8 cellular contexts compared by ENCODE assay signal in the genomic region with DNA sequence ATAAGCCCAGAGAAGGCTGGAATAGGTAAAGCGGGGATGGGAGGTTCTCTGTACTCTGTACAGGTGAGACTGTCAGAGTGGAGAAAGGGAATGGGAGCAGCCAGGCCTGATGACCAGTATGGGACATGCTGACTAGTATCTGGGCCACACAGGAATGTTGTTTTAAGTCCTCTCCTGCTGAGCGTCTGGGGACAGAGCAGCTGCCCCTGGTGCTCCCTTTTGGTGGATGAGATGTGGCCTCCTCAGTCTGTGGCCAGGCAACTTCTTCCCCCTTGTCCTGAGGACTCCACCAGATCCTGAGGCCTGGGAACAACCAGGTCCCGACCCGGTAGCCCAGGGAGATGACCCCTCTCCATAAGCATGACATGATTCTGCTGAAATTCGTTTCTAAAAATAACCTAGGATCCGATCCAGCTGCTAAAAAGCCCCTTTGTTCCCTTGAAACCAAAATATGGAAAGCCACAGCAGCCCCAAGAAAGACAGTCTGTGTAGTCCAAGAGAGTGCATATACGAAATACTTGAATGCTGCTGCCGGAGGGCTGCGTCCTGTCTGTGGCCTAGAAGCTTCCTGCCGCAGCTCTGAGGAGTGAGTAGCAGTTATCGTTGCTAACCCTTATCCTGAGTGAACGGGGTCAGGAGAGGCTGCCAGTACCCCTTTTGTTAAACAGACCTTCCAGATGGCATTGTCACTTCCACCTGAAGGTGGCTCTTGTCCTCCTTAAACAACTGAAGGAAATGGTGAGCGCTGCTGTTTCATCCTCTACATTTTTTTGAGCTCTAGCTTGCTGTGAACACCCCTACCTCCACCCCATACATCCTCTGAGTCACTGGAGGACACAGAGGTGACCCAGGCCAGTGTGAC. TPM values are rescaled to one million over a fixed set of nuclear protein-coding genes. Genes with fewer than 3 reads are reported as not detected.
DNase-seq lines count a peak whose midpoint lies in the region; ATAC-seq and TF ChIP-seq lines count a peak whose summit lies in the region.

No MANE protein-coding gene starts in this region.

- peak overlapping the region; percentile 56 for H3K4me3 Mint-ChIP-seq in activated CD4-positive, alpha-beta T cell treated with anti-CD3 and anti-CD28 coated beads for 36 hours
- H3K4me3 Mint-ChIP-seq in memory B cell: peak overlapping the region; percentile 3

- peaks cover 2% of the 10 kb centered on the region for H3K36me3 Mint-ChIP-seq in activated CD4-positive, alpha-beta T cell treated with anti-CD3 and anti-CD28 coated beads for 36 hours (ENCODE audit: low read depth)
- H3K36me3 Mint-ChIP-seq in memory B cell: peaks cover 5% of the 10 kb centered on the region

- no peak overlapping the region for H3K4me3 ChIP-seq in LNCaP clone FGC (ENCODE audit: low read depth, low read length)
- peak overlapping the region; percentile 19 for H3K4me3 ChIP-seq in coronary artery

- POLR2A ChIA-PET in activated CD4-positive, alpha-beta T cell treated with anti-CD3 and anti-CD28 coated beads for 36 hours (lab: Charles Lee): interaction anchor here (0.6 to 1.6 kb wide), 8 partner anchors 9 to 133 kb away, joined by 4 to 12 read pairs (median 7); partner anchors contain the start of gene ATP2B4

- no peaks in the 10 kb centered on the region for H3K27me3 Mint-ChIP-seq in activated CD4-positive, alpha-beta T cell treated with anti-CD3 and anti-CD28 coated beads for 36 hours
- H3K27me3 Mint-ChIP-seq in memory B cell: no peaks in the 10 kb centered on the region

- CTCF ChIA-PET in activated CD4-positive, alpha-beta T cell treated with anti-CD3 and anti-CD28 coated beads for 36 hours (lab: Charles Lee): interaction anchor here (0.6 to 6.4 kb wide), 23 partner anchors 8 to 659 kb away, joined by 3 to 39 read pairs (median 4); partner anchors contain the start of gene ATP2B4

- H3K4me1 Mint-ChIP-seq in activated CD4-positive, alpha-beta T cell treated with anti-CD3 and anti-CD28 coated beads for 36 hours: peaks cover 65% of the 10 kb centered on the region
- peaks cover 19% of the 10 kb centered on the region for H3K4me1 Mint-ChIP-seq in memory B cell

- DNase-seq in GDM1 (lab: John Stamatoyannopoulos, UW) (peak; percentile 99), LNCaP clone FGC (ENCODE audit: low read depth) (no peak), coronary artery (ENCODE audit: low spot score) (no peak), memory B cell (ENCODE audit: low spot score in 2 of 2) (peak; percentile 21 to 24)
- DNase-seq in activated CD4-positive, alpha-beta T cell treated with anti-CD3 and anti-CD28 coated beads for 36 hours: peak; percentile 81
- peak; percentile 39 to 44 for DNase-seq in stimulated activated CD8-positive, alpha-beta memory T cell treated with anti-CD3 and anti-CD28 coated beads, Interleukin-2, amount 100 ng/mL, for 1 hour (ENCODE audit: low read depth in 2 of 2)

- ATAC-seq in activated CD4-positive, alpha-beta T cell treated with anti-CD3 and anti-CD28 coated beads for 36 hours: peak; percentile 95
- ATAC-seq in memory B cell (ENCODE audit: low read depth): peak; percentile 83
- ATAC-seq in GM21786 (IDR thresholded peaks at IDR 0.05; ENCODE audit: unreplicated experiment): no peak
- ATAC-seq in GM19455 (IDR thresholded peaks at IDR 0.05; ENCODE audit: unreplicated experiment): no peak

- no peaks in the 10 kb centered on the region for H3K9me3 Mint-ChIP-seq in activated CD4-positive, alpha-beta T cell treated with anti-CD3 and anti-CD28 coated beads for 36 hours (ENCODE audit: low read depth)
- H3K9me3 Mint-ChIP-seq in memory B cell: no peaks in the 10 kb centered on the region

- H3K27ac ChIP-seq in coronary artery: peak overlapping the region; percentile 88 to 93

- intact Hi-C loops in activated CD4-positive, alpha-beta T cell treated with anti-CD3 and anti-CD28 coated beads for 36 hours (cut with DNase I, micrococcal nuclease): loop anchor here (1.0 to 2.0 kb wide), 9 partner anchors 10 to 161 kb away; partner anchors contain the start of gene ATP2B4 (in 2 of the 2)

- H3K27ac Mint-ChIP-seq in activated CD4-positive, alpha-beta T cell treated with anti-CD3 and anti-CD28 coated beads for 36 hours: peak overlapping the region; percentile 83
- peak overlapping the region; percentile 76 for H3K27ac Mint-ChIP-seq in memory B cell

- TF ChIP-seq CTCF in LNCaP clone FGC (IDR thresholded peaks at IDR 0.05; ENCODE audit: control insufficient read depth, extremely low read depth, insufficient read depth) (peak; percentile 18; the same call in 1 of the 2 replicates), coronary artery (IDR thresholded peaks at IDR 0.05) (no peak)

RNA-seq across cellular contexts. Expression of gene ATP2B4, which starts 47.1 kb away (rescaled TPM):
- total RNA-seq in activated CD4-positive, alpha-beta T cell treated with anti-CD3 and anti-CD28 coated beads for 36 hours: 10 to 100 TPM; 36.2 to 38.8 TPM

Comparison
In these comparisons a context has a peak if more than half of its experiments do, and no peak if none do; other contexts are left out.
1. DNase-seq: peak in GDM1 (single experiment), activated CD4-positive, alpha-beta T cell treated with anti-CD3 and anti-CD28 coated beads for 36 hours (single experiment), memory B cell (2 of 2) and stimulated activated CD8-positive, alpha-beta memory T cell treated with anti-CD3 and anti-CD28 coated beads, Interleukin-2, amount 100 ng/mL, for 1 hour (2 of 2); none in LNCaP clone FGC (single experiment) and coronary artery (single experiment).
2. ATAC-seq: peak in activated CD4-positive, alpha-beta T cell treated with anti-CD3 and anti-CD28 coated beads for 36 hours (single experiment) and memory B cell (single experiment); none in GM21786 (single experiment) and GM19455 (single experiment).